Comparison of ENCODE assay signal across 1 cellular context in genomic region chr6:87701676-87702588, GRCh38.
TF ChIP-seq lines count a peak whose summit lies in the region.

Gene AKIRIN2 (minus strand): TSS chr6:87702233. CDS start chr6:87701684, 549 bp downstream.

TF ChIP-seq in HEK293, 187 proteins besides CTCF, POLR2A, EP300 and RAD21 (continued from another document and continues in another):
- TF ChIP-seq ZSCAN18 (tag by site-specific recombination; IDR thresholded peaks at IDR 0.05) (peak; percentile 71; the same call in 1 of the 2 replicates), ZNF341 (tag by site-specific recombination; IDR thresholded peaks at IDR 0.05; ENCODE audit: low read depth) (peak; percentile 97), HOXD13 (CRISPR knock-in tag; IDR thresholded peaks at IDR 0.05; ENCODE audit: borderline replicate concordance) (no peak), ZSCAN30 (tag by site-specific recombination; IDR thresholded peaks at IDR 0.05) (peak; percentile 94), ZNF488 (tag by site-specific recombination; IDR thresholded peaks at IDR 0.05) (no peak), IKZF3 (tag by site-specific recombination; IDR thresholded peaks at IDR 0.05) (0 out of 2 replicates have a peak, but pooled peaks have one; percentile 17), INSM2 (tag by site-specific recombination; IDR thresholded peaks at IDR 0.05) (peak; percentile 49; the same call in 1 of the 2 replicates), ZNF610 (tag by site-specific recombination; IDR thresholded peaks at IDR 0.05; ENCODE audit: borderline replicate concordance) (peak; percentile 82), GFI1B (tag by site-specific recombination; IDR thresholded peaks at IDR 0.05) (0 out of 2 replicates have a peak, but pooled peaks have one; percentile 37), ATF2 (tag by site-specific recombination; IDR thresholded peaks at IDR 0.05; ENCODE audit: low read depth) (no peak), PRDM10 (tag by site-specific recombination; IDR thresholded peaks at IDR 0.05) (peak; percentile 97), ZNF449 (tag by site-specific recombination; IDR thresholded peaks at IDR 0.05) (peak; percentile 73; the same call in 1 of the 2 replicates), BCL11A (tag by site-specific recombination; IDR thresholded peaks at IDR 0.05; ENCODE audit: low read depth) (no peak), KLF16 (tag by site-specific recombination; IDR thresholded peaks at IDR 0.05) (peak; percentile 75), ZBTB21 (tag by site-specific recombination; IDR thresholded peaks at IDR 0.05) (0 out of 2 replicates have a peak, but pooled peaks have one; percentile 13), ZNF600 (tag by site-specific recombination; IDR thresholded peaks at IDR 0.05) (peak; percentile 38; the same call in 1 of the 2 replicates), ZNF169 (tag by site-specific recombination; IDR thresholded peaks at IDR 0.05) (no peak), ZBTB7A (tag by site-specific recombination; IDR thresholded peaks at IDR 0.05; ENCODE audit: low read depth) (peak; percentile 54; the same call in 1 of the 2 replicates), ZNF623 (tag by site-specific recombination; IDR thresholded peaks at IDR 0.05) (no peak; the same call in 1 of the 2 replicates), ZNF26 (tag by site-specific recombination; IDR thresholded peaks at IDR 0.05) (no peak), ZNF777 (tag by site-specific recombination; IDR thresholded peaks at IDR 0.05; ENCODE audit: borderline replicate concordance) (0 out of 2 replicates have a peak, but pooled peaks have one; percentile 54), ZFP37 (tag by site-specific recombination; IDR thresholded peaks at IDR 0.05) (peak; percentile 91), ZNF560 (tag by site-specific recombination; IDR thresholded peaks at IDR 0.05; ENCODE audit: borderline replicate concordance) (no peak), ZNF174 (tag by site-specific recombination; IDR thresholded peaks at IDR 0.05) (no peak), BCL11B (tag by site-specific recombination; IDR thresholded peaks at IDR 0.05; ENCODE audit: low read depth) (0 out of 2 replicates have a peak, but pooled peaks have one; percentile 20), REPIN1 (tag by site-specific recombination; IDR thresholded peaks at IDR 0.05; ENCODE audit: low read depth) (no peak; the same call in 1 of the 2 replicates), ZBTB11 (tag by site-specific recombination; conservative IDR thresholded peaks at IDR 0.05; ENCODE audit: low read depth) (peak; percentile 82), ZNF324 (tag by site-specific recombination; IDR thresholded peaks at IDR 0.05) (peak; percentile 94), ELK4 (IDR thresholded peaks at IDR 0.05; ENCODE audit: borderline replicate concordance, low read depth, low read length) (peak; percentile 44; the same call in 1 of the 2 replicates), ZNF629 (tag by site-specific recombination; IDR thresholded peaks at IDR 0.05) (peak; percentile 76), HIC1 (tag by site-specific recombination; IDR thresholded peaks at IDR 0.05) (peak; percentile 44; the same call in 1 of the 2 replicates), ZNF132 (tag by site-specific recombination; IDR thresholded peaks at IDR 0.05; ENCODE audit: borderline replicate concordance) (no peak), ZNF501 (tag by site-specific recombination; IDR thresholded peaks at IDR 0.05) (peak; percentile 79; the same call in 1 of the 2 replicates), SALL2 (tag by site-specific recombination; IDR thresholded peaks at IDR 0.05; ENCODE audit: borderline replicate concordance) (no peak), ZNF843 (tag by site-specific recombination; IDR thresholded peaks at IDR 0.05) (peak; percentile 59; the same call in 1 of the 2 replicates), ZNF654 (tag by site-specific recombination; IDR thresholded peaks at IDR 0.05; ENCODE audit: low read depth) (no peak), KLF1 (tag by site-specific recombination; IDR thresholded peaks at IDR 0.05) (peak; percentile 58; the same call in 1 of the 2 replicates), ZNF157 (tag by site-specific recombination; IDR thresholded peaks at IDR 0.05) (no peak), ZNF473 (tag by site-specific recombination; IDR thresholded peaks at IDR 0.05) (no peak), EGR2 (tag by site-specific recombination; IDR thresholded peaks at IDR 0.05; ENCODE audit: low read depth) (peak; percentile 88)
